Comparison of ENCODE assay signal across 11 cellular contexts in the genomic region with DNA sequence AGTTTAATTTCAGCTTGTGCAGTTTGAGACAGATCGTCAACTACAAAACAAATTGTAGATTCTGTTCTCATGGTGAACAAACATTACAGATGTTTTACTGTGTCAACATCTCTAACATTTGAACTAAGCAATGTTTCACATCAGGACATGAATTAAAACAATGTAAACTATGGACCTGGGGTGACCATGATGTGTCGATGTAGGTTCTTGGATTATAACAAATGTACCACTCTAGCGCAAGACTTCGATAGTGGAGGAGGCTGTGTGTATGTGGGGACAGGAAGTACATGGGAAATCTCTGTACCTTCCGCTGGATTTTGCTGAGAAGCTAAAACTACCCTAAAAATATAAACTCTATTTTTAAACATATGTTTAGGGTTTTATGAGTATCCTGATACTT. TPM values are rescaled to one million over a fixed set of nuclear protein-coding genes. Genes with fewer than 3 reads are reported as not detected.
A peak's percentile ranks its signal among the peaks of the same experiment; 100 is the strongest.
DNase-seq lines count a peak whose midpoint lies in the region; ATAC-seq, FAIRE-seq and TF ChIP-seq lines count a peak whose summit lies in the region.
"Had no signal": no experiment of that assay in that cellular context is flagged by ENCODE, and none has a peak within 500 bp of the region (broad histone marks: within the 10 kb centered on the region; RNA-seq: fewer than 3 reads in every experiment).

No MANE protein-coding gene starts in this region.

- TF ChIP-seq POLR2A in uterus (IDR thresholded peaks at IDR 0.05): no peak

- H3K27me3 ChIP-seq in uterus: no peaks in the 10 kb centered on the region

- H3K27ac Mint-ChIP-seq in activated T-helper 2 cell treated with anti-CD3 and anti-CD28 coated beads, Interferon-gamma antibody, Interleukin-2, Interleukin-4, amounts not matched to agents 10 μg/mL and 5 μg/mL and 100 μg/mL, durations not matched to agents 14 hours and 24 hours and 36 hours: peak overlapping the region; percentile 90

- H3K27ac ChIP-seq in kidney (ENCODE audit: low read depth in 2 of 2, low read length in 2 of 2) (no peak overlapping the region), uterus (peak overlapping the region; percentile 93 to 96)
- H3K27ac ChIP-seq: VCaP had no signal

- H3K9ac ChIP-seq in kidney (ENCODE audit: low read length in 2 of 2): no peak overlapping the region

- ATAC-seq in GM21390 (IDR thresholded peaks at IDR 0.05; ENCODE audit: unreplicated experiment) (no peak), HG03108 (IDR thresholded peaks at IDR 0.05; ENCODE audit: unreplicated experiment) (no peak), GM21526 (IDR thresholded peaks at IDR 0.05; ENCODE audit: low FRiP score, unreplicated experiment) (no peak)

- no peaks in the 10 kb centered on the region for H3K36me3 ChIP-seq in kidney (ENCODE audit: control insufficient read depth in 1 of 2, insufficient read depth in 2 of 2, low read length in 2 of 2)
- H3K36me3 ChIP-seq in uterus: no peaks in the 10 kb centered on the region

- peak in 4 of 6 experiments; percentile 19 to 63 (median 52) for DNase-seq in stimulated activated naive CD4-positive, alpha-beta T cell (lab: John Stamatoyannopoulos, UW)
- no peak for DNase-seq in stimulated activated naive CD4-positive, alpha-beta T cell treated with Interleukin-2 at 50 U/mL for 16 hours (lab: John Stamatoyannopoulos, UW)
- DNase-seq in activated T-helper 2 cell treated with anti-CD3 and anti-CD28 coated beads, Interferon-gamma antibody, Interleukin-2, Interleukin-4, amounts not matched to agents 10 μg/mL and 5 μg/mL and 100 μg/mL, durations not matched to agents 14 hours and 24 hours and 36 hours (ENCODE audit: low spot score): no peak
- DNase-seq in kidney (no peak), uterus (no peak)
- DNase-seq: NCI-H1105 treated with DMSO at 0.1 percent for 48 hours, trophoblast cell had no signal

- no peaks in the 10 kb centered on the region for H3K9me3 Mint-ChIP-seq in activated T-helper 2 cell treated with anti-CD3 and anti-CD28 coated beads, Interferon-gamma antibody, Interleukin-2, Interleukin-4, amounts not matched to agents 10 μg/mL and 5 μg/mL and 100 μg/mL, durations not matched to agents 14 hours and 24 hours and 36 hours

- TF ChIP-seq CTCF in kidney (IDR thresholded peaks at IDR 0.05; ENCODE audit: borderline replicate concordance, extremely low read depth, insufficient read depth) (no peak), uterus (IDR thresholded peaks at IDR 0.05) (no peak)

- peaks cover 2 to 13% of the 10 kb centered on the region in 2 donors for H3K4me1 ChIP-seq in kidney (ENCODE audit: control insufficient read depth in 1 of 2, insufficient read depth in 1 of 2, low read depth in 1 of 2, low read length in 2 of 2)
- H3K4me1 ChIP-seq in uterus: peaks cover 0 to 5% of the 10 kb centered on the region in 2 donors

- H3K9me3 ChIP-seq in kidney (ENCODE audit: control insufficient read depth in 1 of 2, low read length in 2 of 2) (no peaks in the 10 kb centered on the region), uterus (no peaks in the 10 kb centered on the region)

- intact Hi-C loops in activated T-helper 2 cell treated with anti-CD3 and anti-CD28 coated beads, Interferon-gamma antibody, Interleukin-2, Interleukin-4, amounts not matched to agents 10 μg/mL and 5 μg/mL and 100 μg/mL, durations not matched to agents 14 hours and 24 hours and 36 hours (cut with micrococcal nuclease): loop anchor here (5.0 kb wide), 1 partner anchor 86 kb away; no protein-coding TSS in a partner anchor
- intact Hi-C loops in kidney (cut with DNase I) (no loop called here), uterus (cut with DNase I; ENCODE audit: low total_unique reads) (no loop called here)

- peak overlapping the region; percentile 12 to 86 for H3K4me3 ChIP-seq in kidney (ENCODE audit: low read length in 2 of 2)
- peak overlapping the region in 1 of 2 donors; percentile 61 for H3K4me3 ChIP-seq in uterus

- no peak for FAIRE-seq in kidney (lab: Jason Lieb, UNC)

- no peaks in the 10 kb centered on the region for H3K27me3 Mint-ChIP-seq in activated T-helper 2 cell treated with anti-CD3 and anti-CD28 coated beads, Interferon-gamma antibody, Interleukin-2, Interleukin-4, amounts not matched to agents 10 μg/mL and 5 μg/mL and 100 μg/mL, durations not matched to agents 14 hours and 24 hours and 36 hours (ENCODE audit: low read depth)

- peaks cover 25% of the 10 kb centered on the region for H3K36me3 Mint-ChIP-seq in activated T-helper 2 cell treated with anti-CD3 and anti-CD28 coated beads, Interferon-gamma antibody, Interleukin-2, Interleukin-4, amounts not matched to agents 10 μg/mL and 5 μg/mL and 100 μg/mL, durations not matched to agents 14 hours and 24 hours and 36 hours (ENCODE audit: low read depth)

- peak overlapping the region; percentile 91 for H3K4me3 Mint-ChIP-seq in activated T-helper 2 cell treated with anti-CD3 and anti-CD28 coated beads, Interferon-gamma antibody, Interleukin-2, Interleukin-4, amounts not matched to agents 10 μg/mL and 5 μg/mL and 100 μg/mL, durations not matched to agents 14 hours and 24 hours and 36 hours (ENCODE audit: low read depth)

- peaks cover 54% of the 10 kb centered on the region for H3K4me1 Mint-ChIP-seq in activated T-helper 2 cell treated with anti-CD3 and anti-CD28 coated beads, Interferon-gamma antibody, Interleukin-2, Interleukin-4, amounts not matched to agents 10 μg/mL and 5 μg/mL and 100 μg/mL, durations not matched to agents 14 hours and 24 hours and 36 hours (ENCODE audit: low read depth)

RNA-seq across cellular contexts. Expression of gene HIVEP2, which starts 17.1 kb away (rescaled TPM):
- 24.3 and 26.1 TPM in 2 replicates for total RNA-seq in activated T-helper 2 cell treated with anti-CD3 and anti-CD28 coated beads, Interferon-gamma antibody, Interleukin-2, Interleukin-4, amounts not matched to agents 10 μg/mL and 5 μg/mL and 100 μg/mL, durations not matched to agents 14 hours and 24 hours and 36 hours
- total RNA-seq in kidney: 26.0 TPM
- 2.4 TPM for polyA plus RNA-seq in kidney (ENCODE audit: insufficient read depth, low read depth, low replicate concordance)
- 10 to 100 TPM; 11.0 to 24.7 (median 19.8) TPM for total RNA-seq in uterus

Comparison
In these comparisons a context has a peak if more than half of its experiments do, and no peak if none do; other contexts are left out.
1. DNase-seq: peak in stimulated activated naive CD4-positive, alpha-beta T cell (4 of 6); none in stimulated activated naive CD4-positive, alpha-beta T cell treated with Interleukin-2 at 50 U/mL for 16 hours (single experiment), activated T-helper 2 cell treated with anti-CD3 and anti-CD28 coated beads, Interferon-gamma antibody, Interleukin-2, Interleukin-4, amounts not matched to agents 10 μg/mL and 5 μg/mL and 100 μg/mL, durations not matched to agents 14 hours and 24 hours and 36 hours (single experiment), kidney (single experiment) and uterus (0 of 2).
2. H3K27ac ChIP-seq: peak in uterus (2 of 2); none in kidney (0 of 2).